10 cellular contexts compared by ENCODE assay signal in genomic region chr5:17426104-17426739, GRCh38.
DNase-seq lines count a peak whose midpoint lies in the region; ATAC-seq and TF ChIP-seq lines count a peak whose summit lies in the region.
"Had no signal": no experiment of that assay in that cellular context is flagged by ENCODE, and none has a peak within 500 bp of the region (broad histone marks: within the 10 kb centered on the region; RNA-seq: fewer than 3 reads in every experiment).

No MANE protein-coding gene starts in this region.

- H3K4me3 ChIP-seq in adrenal gland (no peak overlapping the region), transverse colon (no peak overlapping the region), endodermal cell (ENCODE audit: low read length) (no peak overlapping the region), HAP-1 (no peak overlapping the region)

- no peak overlapping the region for H3K4me3 Mint-ChIP-seq in endodermal cell
- H3K4me3 Mint-ChIP-seq: CD4-positive, alpha-beta memory T cell had no signal

- H3K36me3 ChIP-seq in adrenal gland (replicated peaks in 1 of 2) (no peaks in the 10 kb centered on the region), transverse colon (no peaks in the 10 kb centered on the region), endodermal cell (ENCODE audit: control insufficient read depth, insufficient read depth, low read length) (no peaks in the 10 kb centered on the region), HAP-1 (replicated peaks) (no peaks in the 10 kb centered on the region)

- in situ Hi-C loops in transverse colon (cut with MboI; ENCODE audit: low pct_ligation_motif_present in 1 of 4, low pct_unique_long_range_greater_than_20kb in 1 of 4, low sequenced_read_pairs in 3 of 4): no loop called here
- in situ Hi-C loops in HAP-1 (cut with MboI; ENCODE audit: low sequenced_read_pairs): no loop called here

- no peaks in the 10 kb centered on the region for H3K27me3 ChIP-seq in adrenal gland
- no peaks in the 10 kb centered on the region for H3K27me3 ChIP-seq in transverse colon
- no peaks in the 10 kb centered on the region for H3K27me3 ChIP-seq in endodermal cell (ENCODE audit: control insufficient read depth, insufficient read depth, low read length, poor library complexity, severe bottlenecking)
- H3K27me3 ChIP-seq in HAP-1 (ENCODE audit: low read depth): peaks cover 2% of the 10 kb centered on the region; the same call in 1 of the 2 replicates

- no peaks in the 10 kb centered on the region for H3K27me3 Mint-ChIP-seq in endodermal cell (ENCODE audit: insufficient read depth)

- intact Hi-C loops in adrenal gland (cut with DNase I) (no loop called here), transverse colon (cut with DNase I; ENCODE audit: low total_unique reads) (no loop called here)

- H3K9me3 ChIP-seq in adrenal gland (replicated peaks in 1 of 3) (no peaks in the 10 kb centered on the region), transverse colon (no peaks in the 10 kb centered on the region), endodermal cell (ENCODE audit: control insufficient read depth, low read length) (no peaks in the 10 kb centered on the region), HAP-1 (no peaks in the 10 kb centered on the region)

- 51 to 67% (median 61%) methylated on average over 2 of the region's 2 CpGs for WGBS in adrenal gland, 4 donors
- 66 to 72% methylated on average over 2 of the region's 2 CpGs for WGBS in transverse colon (ENCODE audit: low coverage in 1 of 2), 2 donors
- WGBS in endodermal cell (ENCODE audit: insufficient coverage in 1 of 2, insufficient read length in 1 of 2), 2 experiments: 86 to 95% methylated on average over 1 to 2 of the region's 2 CpGs

- DNase-seq in NCI-H69 (lab: John Stamatoyannopoulos, UW) (peak; percentile 64), adrenal gland (no peak), transverse colon (no peak), endodermal cell (no peak), HAP-1 (ENCODE audit: low spot score in 2 of 2) (no peak)
- DNase-seq: CD4-positive, alpha-beta memory T cell; stimulated activated naive CD4-positive, alpha-beta T cell treated with Interleukin-2 at 50 U/mL for 16 hours had no signal

- TF ChIP-seq EP300 in transverse colon (IDR thresholded peaks at IDR 0.05; ENCODE audit: low read depth): no peak

- H3K9me3 Mint-ChIP-seq in endodermal cell: no peaks in the 10 kb centered on the region

- H3K27ac Mint-ChIP-seq in endodermal cell: no peak overlapping the region
- H3K27ac Mint-ChIP-seq: CD4-positive, alpha-beta memory T cell had no signal

- H3K4me1 Mint-ChIP-seq in endodermal cell: no peaks in the 10 kb centered on the region
- H3K4me1 Mint-ChIP-seq: CD4-positive, alpha-beta memory T cell had no signal

- no peak for TF ChIP-seq CTCF in adrenal gland (IDR thresholded peaks at IDR 0.05)
- TF ChIP-seq CTCF in transverse colon (IDR thresholded peaks at IDR 0.05): no peak
- TF ChIP-seq CTCF in endodermal cell (conservative IDR thresholded peaks at IDR 0.05): no peak

- no peaks in the 10 kb centered on the region for H3K36me3 Mint-ChIP-seq in endodermal cell (ENCODE audit: low read depth)
- H3K36me3 Mint-ChIP-seq: CD4-positive, alpha-beta memory T cell had no signal

- TF ChIP-seq POLR2A in adrenal gland (IDR thresholded peaks at IDR 0.05): no peak
- no peak for TF ChIP-seq POLR2A in transverse colon (IDR thresholded peaks at IDR 0.05)

- ATAC-seq in GM18508 (IDR thresholded peaks at IDR 0.05; ENCODE audit: insufficient read depth, unreplicated experiment) (peak; percentile 84), GM21367 (IDR thresholded peaks at IDR 0.05; ENCODE audit: unreplicated experiment) (peak; percentile 94), HG03064 (IDR thresholded peaks at IDR 0.05; ENCODE audit: low read depth, unreplicated experiment) (peak; percentile 90)

- H3K4me1 ChIP-seq in adrenal gland (replicated peaks in 1 of 2) (no peaks in the 10 kb centered on the region), transverse colon (no peaks in the 10 kb centered on the region), endodermal cell (ENCODE audit: control insufficient read depth, insufficient read depth, low read length) (no peaks in the 10 kb centered on the region), HAP-1 (no peaks in the 10 kb centered on the region)

- H3K27ac ChIP-seq in adrenal gland (no peak overlapping the region), transverse colon (no peak overlapping the region), endodermal cell (ENCODE audit: low read depth, low read length) (no peak overlapping the region)

- no peak overlapping the region for H3K9ac ChIP-seq in endodermal cell (ENCODE audit: extremely low read depth, low read length, poor library complexity, severe bottlenecking)
